ENCODE assay signal across 8 cellular contexts in the genomic region with DNA sequence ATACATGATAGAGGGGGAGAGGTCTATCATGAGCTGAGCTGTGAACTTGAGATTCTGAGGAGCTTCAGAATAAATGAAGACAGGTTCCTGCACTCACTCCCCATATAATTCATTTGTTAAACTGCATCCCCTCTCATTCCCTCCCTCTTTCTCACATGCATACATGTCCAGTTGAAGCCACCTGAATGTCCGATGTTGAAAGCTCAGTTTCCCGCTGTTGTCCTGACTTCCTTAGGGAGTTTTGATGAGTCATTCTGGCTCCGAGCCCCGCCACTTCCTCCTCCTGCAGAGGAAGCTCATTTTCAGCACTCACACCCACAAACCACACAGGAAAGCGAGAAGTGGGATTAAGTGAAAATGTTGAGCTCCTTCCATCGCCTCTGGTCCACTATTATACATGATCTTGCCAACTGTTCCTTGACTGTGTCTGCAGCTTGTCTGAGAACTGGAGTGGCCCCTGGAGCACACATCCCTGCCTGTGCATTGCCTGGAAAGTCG.
DNase-seq lines count a peak whose midpoint lies in the region; ATAC-seq and TF ChIP-seq lines count a peak whose summit lies in the region.

No MANE protein-coding gene starts in this region.

- no peak for TF ChIP-seq CTCF in type B pancreatic cell (conservative IDR thresholded peaks at IDR 0.05)

- intact Hi-C loops in activated CD4-positive, alpha-beta memory T cell treated with anti-CD3 and anti-CD28 coated beads for 36 hours (cut with micrococcal nuclease): no loop called here
- intact Hi-C loops in cardiac septum (cut with DNase I): loop anchor here (5.0 kb wide), 1 partner anchor 35 kb away; no protein-coding TSS in a partner anchor

- no peak overlapping the region for H3K4me3 Mint-ChIP-seq in activated CD4-positive, alpha-beta memory T cell treated with anti-CD3 and anti-CD28 coated beads for 36 hours
- H3K4me3 Mint-ChIP-seq in type B pancreatic cell: no peak overlapping the region

- ATAC-seq in HG03460 (IDR thresholded peaks at IDR 0.05; ENCODE audit: unreplicated experiment): peak; percentile 40
- no peak for ATAC-seq in HG03097 (IDR thresholded peaks at IDR 0.05; ENCODE audit: low FRiP score, unreplicated experiment)

- CTCF ChIA-PET in activated CD4-positive, alpha-beta memory T cell treated with anti-CD3 and anti-CD28 coated beads for 36 hours (lab: Charles Lee): interaction anchor here (1.0 kb wide), 1 partner anchor 19 kb away, joined by 3 read pairs; no protein-coding TSS in a partner anchor

- H3K27me3 Mint-ChIP-seq in activated CD4-positive, alpha-beta memory T cell treated with anti-CD3 and anti-CD28 coated beads for 36 hours: peaks cover 1% of the 10 kb centered on the region
- H3K27me3 Mint-ChIP-seq in type B pancreatic cell: no peaks in the 10 kb centered on the region

- no peaks in the 10 kb centered on the region for H3K9me3 Mint-ChIP-seq in activated CD4-positive, alpha-beta memory T cell treated with anti-CD3 and anti-CD28 coated beads for 36 hours
- no peaks in the 10 kb centered on the region for H3K9me3 Mint-ChIP-seq in type B pancreatic cell

- POLR2A ChIA-PET in activated CD4-positive, alpha-beta memory T cell treated with anti-CD3 and anti-CD28 coated beads for 36 hours (lab: Charles Lee): interaction anchor here (1.6 kb wide), 1 partner anchor 8 kb away, joined by 4 read pairs; no protein-coding TSS in a partner anchor

- H3K27ac Mint-ChIP-seq in activated CD4-positive, alpha-beta memory T cell treated with anti-CD3 and anti-CD28 coated beads for 36 hours: no peak overlapping the region
- no peak overlapping the region for H3K27ac Mint-ChIP-seq in type B pancreatic cell

- DNase-seq in NCI-H2029 (lab: John Stamatoyannopoulos, UW) (peak; percentile 21), NCI-H2029 treated with DMSO at 0.1 percent for 48 hours (lab: John Stamatoyannopoulos, UW) (no peak), cardiac septum (ENCODE audit: low spot score) (peak; percentile 92), putamen (ENCODE audit: low spot score) (peak; percentile 47), type B pancreatic cell (ENCODE audit: extremely low spot score, unreplicated experiment) (no peak)
- peak; percentile 20 for DNase-seq in activated CD4-positive, alpha-beta memory T cell treated with anti-CD3 and anti-CD28 coated beads for 36 hours

- H3K36me3 Mint-ChIP-seq in activated CD4-positive, alpha-beta memory T cell treated with anti-CD3 and anti-CD28 coated beads for 36 hours: no peaks in the 10 kb centered on the region
- H3K36me3 Mint-ChIP-seq in type B pancreatic cell: no peaks in the 10 kb centered on the region

- H3K4me1 Mint-ChIP-seq in activated CD4-positive, alpha-beta memory T cell treated with anti-CD3 and anti-CD28 coated beads for 36 hours (ENCODE audit: low read depth): peaks cover 16% of the 10 kb centered on the region
- peaks cover 5% of the 10 kb centered on the region for H3K4me1 Mint-ChIP-seq in type B pancreatic cell (ENCODE audit: unreplicated experiment)

Comparison
In these comparisons a context has a peak if more than half of its experiments do, and no peak if none do; other contexts are left out.
1. DNase-seq: peak in NCI-H2029 (single experiment), activated CD4-positive, alpha-beta memory T cell treated with anti-CD3 and anti-CD28 coated beads for 36 hours (single experiment), cardiac septum (single experiment) and putamen (single experiment); none in NCI-H2029 treated with DMSO at 0.1 percent for 48 hours (single experiment) and type B pancreatic cell (single experiment).